In genomic region chr2:70981421-70981820, GRCh38 we compare ENCODE assay signal across 33 cellular contexts. TPM values are rescaled to one million over a fixed set of nuclear protein-coding genes. Genes with fewer than 3 reads are reported as not detected.
"Had no signal": no experiment of that assay in that cellular context is flagged by ENCODE, and none has a peak within 500 bp of the region (broad histone marks: within the 10 kb centered on the region; RNA-seq: fewer than 3 reads in every experiment).

No MANE protein-coding gene starts in this region.

- H3K9me3 ChIP-seq: gastrocnemius medialis, right atrium auricular region, thoracic aorta, vagina had no signal

- H3K4me3 ChIP-seq: gastrocnemius medialis, right atrium auricular region, SK-N-MC, thoracic aorta, vagina had no signal

- ATAC-seq: activated CD4-positive, CD25-positive, alpha-beta regulatory T cell treated with anti-CD3 and anti-CD28 coated beads, Interleukin-2, amount 50 U/mL, for 24 hours; gastrocnemius medialis; left colon; T-helper 17 cell had no signal

- H3K4me3 Mint-ChIP-seq: activated naive CD4-positive, alpha-beta T cell treated with anti-CD3 and anti-CD28 coated beads, Interleukin-2, amount 10 ng/mL, durations not matched to agents 7 days and 5 days; activated naive CD8-positive, alpha-beta T cell treated with anti-CD3 and anti-CD28 coated beads, Interleukin-2, amount 10 ng/mL, durations not matched to agents 7 days and 5 days; dendritic cell treated with granulocyte-macrophage colony-stimulating factor and Interleukin-4, amounts not matched to agents 40 ng/mL and 50 ng/mL, for 4 days; mesothelial cell of epicardium; neural crest cell; T-helper 17 cell had no signal

- H3K27me3 ChIP-seq: brain microvascular endothelial cell, gastrocnemius medialis, right atrium auricular region, vagina had no signal

- H3K27ac ChIP-seq: brain microvascular endothelial cell, gastrocnemius medialis, right atrium auricular region, SK-N-MC, thoracic aorta, vagina, WERI-Rb-1 had no signal

- H3K27me3 Mint-ChIP-seq: activated naive CD4-positive, alpha-beta T cell treated with anti-CD3 and anti-CD28 coated beads, Interleukin-2, amount 10 ng/mL, durations not matched to agents 7 days and 5 days; activated naive CD8-positive, alpha-beta T cell treated with anti-CD3 and anti-CD28 coated beads, Interleukin-2, amount 10 ng/mL, durations not matched to agents 7 days and 5 days; naive B cell; T-helper 17 cell had no signal

- DNase-seq: activated CD4-positive, alpha-beta T cell treated with anti-CD3 and anti-CD28 coated beads for 48 hours; activated CD4-positive, alpha-beta T cell treated with anti-CD3 and anti-CD28 coated beads, Interleukin-2, amount 50 U/mL, for 48 hours; activated gamma-delta T cell; activated naive CD4-positive, alpha-beta T cell treated with anti-CD3 and anti-CD28 coated beads, Interleukin-2, amount 10 ng/mL, durations not matched to agents 7 days and 5 days; brain microvascular endothelial cell; caudate nucleus; effector CD4-positive, alpha-beta T cell; erythroblast; gastrocnemius medialis; glutamatergic neuron; kidney; mammary epithelial cell; naive B cell; nucleus accumbens; stimulated activated naive CD4-positive, alpha-beta T cell treated with Interleukin-2 at 50 U/mL for 16 hours; SW 1271; T1000; trophoblast cell; WERI-Rb-1 had no signal

- H3K27ac Mint-ChIP-seq: activated naive CD4-positive, alpha-beta T cell treated with anti-CD3 and anti-CD28 coated beads, Interleukin-2, amount 10 ng/mL, durations not matched to agents 7 days and 5 days; activated naive CD8-positive, alpha-beta T cell treated with anti-CD3 and anti-CD28 coated beads, Interleukin-2, amount 10 ng/mL, durations not matched to agents 7 days and 5 days; dendritic cell treated with granulocyte-macrophage colony-stimulating factor and Interleukin-4, amounts not matched to agents 40 ng/mL and 50 ng/mL, for 4 days; mesothelial cell of epicardium; T-helper 17 cell had no signal

- H3K9me3 Mint-ChIP-seq: activated naive CD4-positive, alpha-beta T cell treated with anti-CD3 and anti-CD28 coated beads, Interleukin-2, amount 10 ng/mL, durations not matched to agents 7 days and 5 days; activated naive CD8-positive, alpha-beta T cell treated with anti-CD3 and anti-CD28 coated beads, Interleukin-2, amount 10 ng/mL, durations not matched to agents 7 days and 5 days; dendritic cell treated with granulocyte-macrophage colony-stimulating factor and Interleukin-4, amounts not matched to agents 40 ng/mL and 50 ng/mL, for 4 days; mesothelial cell of epicardium; naive B cell; neural crest cell had no signal

RNA-seq across cellular contexts. Expression of gene ATP6V1B1, which starts 45.7 kb away (rescaled TPM):
- total RNA-seq: activated naive CD8-positive, alpha-beta T cell treated with anti-CD3 and anti-CD28 coated beads, Interleukin-2, amount 10 ng/mL, durations not matched to agents 7 days and 5 days; astrocyte; left colon; liver; mesothelial cell of epicardium; pulmonary artery endothelial cell; right atrium auricular region; T-helper 17 cell; vagina had no signal
- polyA plus RNA-seq: liver had no signal
